In the genomic region with DNA sequence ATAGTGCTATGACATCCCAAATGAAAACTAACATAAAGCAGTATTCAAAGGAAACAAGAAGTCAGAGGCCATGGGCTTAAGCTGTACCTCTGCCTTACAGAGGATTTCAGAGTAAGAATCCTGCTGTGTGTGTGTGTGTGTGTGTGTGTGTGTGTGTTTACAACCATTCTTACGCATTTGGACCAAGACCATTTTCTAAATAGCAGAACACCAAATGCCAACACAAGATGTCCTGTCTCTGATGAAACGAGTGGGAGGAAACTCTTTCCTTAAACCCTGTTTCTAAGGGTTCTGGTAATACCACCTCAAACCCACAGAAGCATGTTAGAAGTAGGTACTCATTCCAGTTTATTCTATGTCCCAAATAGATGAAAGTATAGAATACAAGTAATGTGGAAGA, we compare ENCODE assay signal across 14 cellular contexts.
"Had no signal": no experiment of that assay in that cellular context is flagged by ENCODE, and none has a peak within 500 bp of the region (broad histone marks: within the 10 kb centered on the region; RNA-seq: fewer than 3 reads in every experiment).

No MANE protein-coding gene starts in this region.

- H3K27ac Mint-ChIP-seq: activated CD4-positive, alpha-beta memory T cell treated with anti-CD3 and anti-CD28 coated beads, Interleukin-2, amount 10 ng/mL, durations not matched to agents 7 days and 5 days; activated CD4-positive, alpha-beta T cell treated with anti-CD3 and anti-CD28 coated beads for 36 hours; activated naive CD8-positive, alpha-beta T cell treated with anti-CD3 and anti-CD28 coated beads, Interleukin-2, amount 10 ng/mL, durations not matched to agents 7 days and 5 days; memory B cell; stimulated activated memory B cell treated with anti-CD40 and anti-IgM and Interleukin-4, amounts not matched to agents 10 μg/mL and 1 μg/mL and 100 μg/mL, for 72 hours; T-cell had no signal

- H3K4me1 Mint-ChIP-seq: activated CD4-positive, alpha-beta memory T cell treated with anti-CD3 and anti-CD28 coated beads, Interleukin-2, amount 10 ng/mL, durations not matched to agents 7 days and 5 days; activated CD4-positive, alpha-beta T cell treated with anti-CD3 and anti-CD28 coated beads for 36 hours; activated naive CD8-positive, alpha-beta T cell treated with anti-CD3 and anti-CD28 coated beads, Interleukin-2, amount 10 ng/mL, durations not matched to agents 7 days and 5 days; memory B cell; stimulated activated memory B cell treated with anti-CD40 and anti-IgM and Interleukin-4, amounts not matched to agents 10 μg/mL and 1 μg/mL and 100 μg/mL, for 72 hours; T-cell had no signal

- DNase-seq: activated CD4-positive, alpha-beta memory T cell treated with anti-CD3 and anti-CD28 coated beads, Interleukin-2, amount 10 ng/mL, durations not matched to agents 7 days and 5 days; activated CD4-positive, alpha-beta T cell treated with anti-CD3 and anti-CD28 coated beads for 36 hours; activated gamma-delta T cell treated with Interleukin-2 at 50 U/mL for 16 hours; activated naive CD8-positive, alpha-beta T cell treated with anti-CD3 and anti-CD28 coated beads, Interleukin-2, amount 10 ng/mL, durations not matched to agents 7 days and 5 days; activated T-cell treated with anti-CD3 and anti-CD28 coated beads, Interleukin-2, amount 50 U/mL, for 48 hours; aorta; small intestine; T-cell; T1000; trophoblast cell had no signal

- H3K4me3 Mint-ChIP-seq: activated CD4-positive, alpha-beta memory T cell treated with anti-CD3 and anti-CD28 coated beads, Interleukin-2, amount 10 ng/mL, durations not matched to agents 7 days and 5 days; activated CD4-positive, alpha-beta T cell treated with anti-CD3 and anti-CD28 coated beads for 36 hours; activated naive CD8-positive, alpha-beta T cell treated with anti-CD3 and anti-CD28 coated beads, Interleukin-2, amount 10 ng/mL, durations not matched to agents 7 days and 5 days; memory B cell; stimulated activated memory B cell treated with anti-CD40 and anti-IgM and Interleukin-4, amounts not matched to agents 10 μg/mL and 1 μg/mL and 100 μg/mL, for 72 hours; T-cell had no signal

- ATAC-seq: activated CD4-positive, alpha-beta T cell treated with anti-CD3 and anti-CD28 coated beads for 36 hours; stimulated activated memory B cell treated with anti-CD40 and anti-IgM and Interleukin-4, amounts not matched to agents 10 μg/mL and 1 μg/mL and 100 μg/mL, for 72 hours; T-cell had no signal

- H3K36me3 ChIP-seq: right atrium auricular region, SJSA1 had no signal

- H3K27me3 Mint-ChIP-seq: activated CD4-positive, alpha-beta T cell treated with anti-CD3 and anti-CD28 coated beads for 36 hours; stimulated activated memory B cell treated with anti-CD40 and anti-IgM and Interleukin-4, amounts not matched to agents 10 μg/mL and 1 μg/mL and 100 μg/mL, for 72 hours had no signal

- H3K9me3 ChIP-seq: right atrium auricular region, SJSA1 had no signal

- H3K4me3 ChIP-seq: right atrium auricular region, SJSA1 had no signal

- H3K36me3 Mint-ChIP-seq: activated naive CD8-positive, alpha-beta T cell treated with anti-CD3 and anti-CD28 coated beads, Interleukin-2, amount 10 ng/mL, durations not matched to agents 7 days and 5 days; memory B cell; stimulated activated memory B cell treated with anti-CD40 and anti-IgM and Interleukin-4, amounts not matched to agents 10 μg/mL and 1 μg/mL and 100 μg/mL, for 72 hours; T-cell had no signal

- H3K9me3 Mint-ChIP-seq: activated CD4-positive, alpha-beta memory T cell treated with anti-CD3 and anti-CD28 coated beads, Interleukin-2, amount 10 ng/mL, durations not matched to agents 7 days and 5 days; activated naive CD8-positive, alpha-beta T cell treated with anti-CD3 and anti-CD28 coated beads, Interleukin-2, amount 10 ng/mL, durations not matched to agents 7 days and 5 days; memory B cell; stimulated activated memory B cell treated with anti-CD40 and anti-IgM and Interleukin-4, amounts not matched to agents 10 μg/mL and 1 μg/mL and 100 μg/mL, for 72 hours; T-cell had no signal

- H3K27me3 ChIP-seq: right atrium auricular region, SJSA1 had no signal

- H3K27ac ChIP-seq: SJSA1 had no signal
